Comparison of ENCODE assay signal across 1 cellular context in genomic region chr1:212671342-212672031, GRCh38.
A peak's percentile ranks its signal among the peaks of the same experiment; 100 is the strongest.
TF ChIP-seq lines count a peak whose summit lies in the region.

No MANE protein-coding gene starts in this region.

TF ChIP-seq in HEK293, 187 proteins besides CTCF, POLR2A, EP300 and RAD21 (continued from another document and continues in another):
- peak; percentile 98 for TF ChIP-seq EGR2 (tag by site-specific recombination; IDR thresholded peaks at IDR 0.05; ENCODE audit: low read depth)
- peak; percentile 97 for TF ChIP-seq ZFHX2 (tag by site-specific recombination; conservative IDR thresholded peaks at IDR 0.05)
- no peak for TF ChIP-seq ZNF214 (tag by site-specific recombination; IDR thresholded peaks at IDR 0.05; ENCODE audit: borderline replicate concordance)
- TF ChIP-seq ZBTB20 (tag by site-specific recombination; IDR thresholded peaks at IDR 0.05) = no peak; the same call in none of the 2 replicates
- no peak for TF ChIP-seq MYNN (tag by site-specific recombination; IDR thresholded peaks at IDR 0.05; ENCODE audit: borderline replicate concordance)
- peak; percentile 77 for TF ChIP-seq ZNF341 (tag by site-specific recombination; IDR thresholded peaks at IDR 0.05; ENCODE audit: low read depth)
- TF ChIP-seq ZNF549 (tag by site-specific recombination; IDR thresholded peaks at IDR 0.05) = no peak
- peak; percentile 63 for TF ChIP-seq ZNF629 (tag by site-specific recombination; IDR thresholded peaks at IDR 0.05)
- peak; percentile 96 for TF ChIP-seq ZNF660 (tag by site-specific recombination; IDR thresholded peaks at IDR 0.05)
- no peak for TF ChIP-seq ZNF529 (tag by site-specific recombination; IDR thresholded peaks at IDR 0.05; ENCODE audit: insufficient replicate concordance)
- no peak for TF ChIP-seq OVOL3 (tag by site-specific recombination; IDR thresholded peaks at IDR 0.05)
- peak; percentile 48; the same call in 1 of the 2 replicates for TF ChIP-seq ZBTB21 (tag by site-specific recombination; IDR thresholded peaks at IDR 0.05)
- TF ChIP-seq ZBTB7A (tag by site-specific recombination; IDR thresholded peaks at IDR 0.05; ENCODE audit: low read depth) = no peak
- TF ChIP-seq TRIM28 (IDR thresholded peaks at IDR 0.05; ENCODE audit: borderline replicate concordance, low read length) = no peak
- TF ChIP-seq, protein P1, sequence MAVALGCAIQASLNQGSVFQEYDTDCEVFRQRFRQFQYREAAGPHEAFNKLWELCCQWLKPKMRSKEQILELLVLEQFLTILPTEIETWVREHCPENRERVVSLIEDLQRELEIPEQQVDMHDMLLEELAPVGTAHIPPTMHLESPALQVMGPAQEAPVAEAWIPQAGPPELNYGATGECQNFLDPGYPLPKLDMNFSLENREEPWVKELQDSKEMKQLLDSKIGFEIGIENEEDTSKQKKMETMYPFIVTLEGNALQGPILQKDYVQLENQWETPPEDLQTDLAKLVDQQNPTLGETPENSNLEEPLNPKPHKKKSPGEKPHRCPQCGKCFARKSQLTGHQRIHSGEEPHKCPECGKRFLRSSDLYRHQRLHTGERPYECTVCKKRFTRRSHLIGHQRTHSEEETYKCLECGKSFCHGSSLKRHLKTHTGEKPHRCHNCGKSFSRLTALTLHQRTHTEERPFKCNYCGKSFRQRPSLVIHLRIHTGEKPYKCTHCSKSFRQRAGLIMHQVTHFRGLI (tag by site-specific recombination; IDR thresholded peaks at IDR 0.05) = no peak; the same call in 1 of the 2 replicates
- TF ChIP-seq, protein P2, sequence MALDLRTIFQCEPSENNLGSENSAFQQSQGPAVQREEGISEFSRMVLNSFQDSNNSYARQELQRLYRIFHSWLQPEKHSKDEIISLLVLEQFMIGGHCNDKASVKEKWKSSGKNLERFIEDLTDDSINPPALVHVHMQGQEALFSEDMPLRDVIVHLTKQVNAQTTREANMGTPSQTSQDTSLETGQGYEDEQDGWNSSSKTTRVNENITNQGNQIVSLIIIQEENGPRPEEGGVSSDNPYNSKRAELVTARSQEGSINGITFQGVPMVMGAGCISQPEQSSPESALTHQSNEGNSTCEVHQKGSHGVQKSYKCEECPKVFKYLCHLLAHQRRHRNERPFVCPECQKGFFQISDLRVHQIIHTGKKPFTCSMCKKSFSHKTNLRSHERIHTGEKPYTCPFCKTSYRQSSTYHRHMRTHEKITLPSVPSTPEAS (tag by site-specific recombination; IDR thresholded peaks at IDR 0.05) = no peak
- TF ChIP-seq KLF17 (tag by site-specific recombination; IDR thresholded peaks at IDR 0.05) = peak; percentile 70
- TF ChIP-seq KLF8 (tag by site-specific recombination; IDR thresholded peaks at IDR 0.05) = peak; percentile 36; the same call in 1 of the 2 replicates
- TF ChIP-seq ZFP69B (tag by site-specific recombination; IDR thresholded peaks at IDR 0.05) = 0 out of 2 replicates have a peak, but pooled peaks have one; percentile 34
- peak; percentile 42; the same call in 1 of the 2 replicates for TF ChIP-seq ZNF518A (tag by site-specific recombination; conservative IDR thresholded peaks at IDR 0.05; ENCODE audit: low read depth)
- TF ChIP-seq ZNF2 (tag by site-specific recombination; IDR thresholded peaks at IDR 0.05) = no peak
- TF ChIP-seq OSR2 (tag by site-specific recombination; IDR thresholded peaks at IDR 0.05) = peak; percentile 55
- no peak for TF ChIP-seq ZNF626 (tag by site-specific recombination; IDR thresholded peaks at IDR 0.05)
- TF ChIP-seq, protein P3, sequence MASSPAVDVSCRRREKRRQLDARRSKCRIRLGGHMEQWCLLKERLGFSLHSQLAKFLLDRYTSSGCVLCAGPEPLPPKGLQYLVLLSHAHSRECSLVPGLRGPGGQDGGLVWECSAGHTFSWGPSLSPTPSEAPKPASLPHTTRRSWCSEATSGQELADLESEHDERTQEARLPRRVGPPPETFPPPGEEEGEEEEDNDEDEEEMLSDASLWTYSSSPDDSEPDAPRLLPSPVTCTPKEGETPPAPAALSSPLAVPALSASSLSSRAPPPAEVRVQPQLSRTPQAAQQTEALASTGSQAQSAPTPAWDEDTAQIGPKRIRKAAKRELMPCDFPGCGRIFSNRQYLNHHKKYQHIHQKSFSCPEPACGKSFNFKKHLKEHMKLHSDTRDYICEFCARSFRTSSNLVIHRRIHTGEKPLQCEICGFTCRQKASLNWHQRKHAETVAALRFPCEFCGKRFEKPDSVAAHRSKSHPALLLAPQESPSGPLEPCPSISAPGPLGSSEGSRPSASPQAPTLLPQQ (tag by site-specific recombination; IDR thresholded peaks at IDR 0.05) = peak; percentile 69
- TF ChIP-seq, protein P4, sequence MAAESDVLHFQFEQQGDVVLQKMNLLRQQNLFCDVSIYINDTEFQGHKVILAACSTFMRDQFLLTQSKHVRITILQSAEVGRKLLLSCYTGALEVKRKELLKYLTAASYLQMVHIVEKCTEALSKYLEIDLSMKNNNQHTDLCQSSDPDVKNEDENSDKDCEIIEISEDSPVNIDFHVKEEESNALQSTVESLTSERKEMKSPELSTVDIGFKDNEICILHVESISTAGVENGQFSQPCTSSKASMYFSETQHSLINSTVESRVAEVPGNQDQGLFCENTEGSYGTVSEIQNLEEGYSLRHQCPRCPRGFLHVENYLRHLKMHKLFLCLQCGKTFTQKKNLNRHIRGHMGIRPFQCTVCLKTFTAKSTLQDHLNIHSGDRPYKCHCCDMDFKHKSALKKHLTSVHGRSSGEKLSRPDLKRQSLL (tag by site-specific recombination; IDR thresholded peaks at IDR 0.05) = no peak
- no peak for TF ChIP-seq KLF1 (tag by site-specific recombination; IDR thresholded peaks at IDR 0.05)
- peak; percentile 29; the same call in 1 of the 2 replicates for TF ChIP-seq ATF2 (tag by site-specific recombination; IDR thresholded peaks at IDR 0.05; ENCODE audit: low read depth)
- TF ChIP-seq ZNF366 (tag by site-specific recombination; conservative IDR thresholded peaks at IDR 0.05) = peak; percentile 69
- peak; percentile 85 for TF ChIP-seq ZNF398 (tag by site-specific recombination; IDR thresholded peaks at IDR 0.05)
- TF ChIP-seq YY2 (tag by site-specific recombination; IDR thresholded peaks at IDR 0.05) = no peak
- peak; percentile 87 for TF ChIP-seq SP7 (tag by site-specific recombination; IDR thresholded peaks at IDR 0.05)
- TF ChIP-seq ZNF777 (tag by site-specific recombination; IDR thresholded peaks at IDR 0.05; ENCODE audit: borderline replicate concordance) = no peak
- peak; percentile 44; the same call in 1 of the 2 replicates for TF ChIP-seq IKZF3 (tag by site-specific recombination; IDR thresholded peaks at IDR 0.05)
- no peak for TF ChIP-seq YY1 (tag by site-specific recombination; IDR thresholded peaks at IDR 0.05)
- TF ChIP-seq, protein P5, sequence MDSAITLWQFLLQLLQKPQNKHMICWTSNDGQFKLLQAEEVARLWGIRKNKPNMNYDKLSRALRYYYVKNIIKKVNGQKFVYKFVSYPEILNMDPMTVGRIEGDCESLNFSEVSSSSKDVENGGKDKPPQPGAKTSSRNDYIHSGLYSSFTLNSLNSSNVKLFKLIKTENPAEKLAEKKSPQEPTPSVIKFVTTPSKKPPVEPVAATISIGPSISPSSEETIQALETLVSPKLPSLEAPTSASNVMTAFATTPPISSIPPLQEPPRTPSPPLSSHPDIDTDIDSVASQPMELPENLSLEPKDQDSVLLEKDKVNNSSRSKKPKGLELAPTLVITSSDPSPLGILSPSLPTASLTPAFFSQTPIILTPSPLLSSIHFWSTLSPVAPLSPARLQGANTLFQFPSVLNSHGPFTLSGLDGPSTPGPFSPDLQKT (IDR thresholded peaks at IDR 0.05; ENCODE audit: borderline replicate concordance, low read depth, low read length) = no peak
- TF ChIP-seq ZNF155 (tag by site-specific recombination; IDR thresholded peaks at IDR 0.05) = no peak
- TF ChIP-seq GLIS1 (tag by site-specific recombination; IDR thresholded peaks at IDR 0.05) = peak; percentile 87
- TF ChIP-seq ZXDB (tag by site-specific recombination; IDR thresholded peaks at IDR 0.05) = 0 out of 2 replicates have a peak, but pooled peaks have one; percentile 57
- no peak for TF ChIP-seq ZNF248 (tag by site-specific recombination; IDR thresholded peaks at IDR 0.05)
- TF ChIP-seq ZNF548 (tag by site-specific recombination; IDR thresholded peaks at IDR 0.05) = no peak
- TF ChIP-seq ZBTB17 (tag by site-specific recombination; IDR thresholded peaks at IDR 0.05) = peak; percentile 73
- no peak for TF ChIP-seq ZSCAN30 (tag by site-specific recombination; IDR thresholded peaks at IDR 0.05)
- TF ChIP-seq SP3 (tag by site-specific recombination; IDR thresholded peaks at IDR 0.05) = no peak
